Comparison of ENCODE assay signal across 8 cellular contexts in genomic region chr15:73992594-73992898, GRCh38. TPM values are rescaled to one million over a fixed set of nuclear protein-coding genes. Genes with fewer than 3 reads are reported as not detected.
DNase-seq lines count a peak whose midpoint lies in the region; ATAC-seq and TF ChIP-seq lines count a peak whose summit lies in the region.

No MANE protein-coding gene starts in this region.

- TF ChIP-seq CTCF in GM12864 (IDR thresholded peaks at IDR 0.05; ENCODE audit: low read depth, low read length, missing control alignments) = no peak
- TF ChIP-seq CTCF in epithelial cell of proximal tubule (conservative IDR thresholded peaks at IDR 0.05; ENCODE audit: low read depth, low read length) = no peak
- no peak for TF ChIP-seq CTCF in psoas muscle (IDR thresholded peaks at IDR 0.05)

- H3K9me3 ChIP-seq in SJCRH30 (replicated peaks) = no peaks in the 10 kb centered on the region
- H3K9me3 ChIP-seq in psoas muscle = no peaks in the 10 kb centered on the region

- peak overlapping the region; percentile 17; the same call in 1 of the 2 replicates for H3K4me3 ChIP-seq in GM12864 (ENCODE audit: low read depth, low read length)
- H3K4me3 ChIP-seq in SJCRH30 = peak overlapping the region; percentile 74
- peak overlapping the region; percentile 20 for H3K4me3 ChIP-seq in epithelial cell of proximal tubule (ENCODE audit: low read depth, low read length)
- peak overlapping the region; percentile 97 for H3K4me3 ChIP-seq in psoas muscle

- intact Hi-C loops in psoas muscle (cut with DNase I) = no loop called here

- ATAC-seq in psoas muscle = no peak
- ATAC-seq in HG03108 (IDR thresholded peaks at IDR 0.05; ENCODE audit: unreplicated experiment) = no peak

- WGBS in psoas muscle, 3 donors = 79 to 84% (median 82%) methylated on average over 5 of the region's 5 CpGs

- H3K36me3 ChIP-seq in SJCRH30 (no peaks in the 10 kb centered on the region), psoas muscle (ENCODE audit: insufficient read depth in 1 of 2, low read depth in 1 of 2) (peaks cover 0 to 20% of the 10 kb centered on the region in 2 donors)

- DNase-seq in GM12864 (ENCODE audit: low read depth) (no peak), SJCRH30 (no peak), epithelial cell of proximal tubule (ENCODE audit: low read depth) (no peak), psoas muscle (no peak), NCI-H446 treated with DMSO at 0.1 percent for 48 hours (lab: John Stamatoyannopoulos, UW) (no peak), germinal center (ENCODE audit: low spot score) (no peak), GM03348 (ENCODE audit: low spot score) (no peak)

- no peak overlapping the region for H3K27ac ChIP-seq in SJCRH30
- H3K27ac ChIP-seq in psoas muscle = peak overlapping the region; percentile 91

- H3K4me1 ChIP-seq in SJCRH30 (peaks cover 28% of the 10 kb centered on the region), psoas muscle (peaks cover 50% of the 10 kb centered on the region)

- H3K27me3 ChIP-seq in SJCRH30 = no peaks in the 10 kb centered on the region
- no peaks in the 10 kb centered on the region for H3K27me3 ChIP-seq in psoas muscle (ENCODE audit: insufficient read depth in 3 of 3, low read length in 2 of 3)

RNA-seq across cellular contexts. Expression of gene STOML1, which starts 0.5 kb away (rescaled TPM):
- total RNA-seq in SJCRH30 (2014; rRNA removed; shearing (Covaris generic)) = 3.0 and 5.1 TPM in 2 replicates
- 13.5 and 26.4 TPM in 2 replicates for total RNA-seq in epithelial cell of proximal tubule
- 10 to 100 TPM; 18.3 to 26.2 (median 22.7) TPM for total RNA-seq in psoas muscle
- 10 to 100 TPM; 22.0 to 34.4 (median 33.0) TPM for polyA plus RNA-seq in psoas muscle

RNA-seq across cellular contexts. Expression of gene PML, which starts 2.0 kb away (rescaled TPM):
- 9.8 and 11.7 TPM in 2 replicates for total RNA-seq in SJCRH30 (2014; rRNA removed; shearing (Covaris generic))
- total RNA-seq in epithelial cell of proximal tubule = 74.8 and 78.9 TPM in 2 replicates
- total RNA-seq in psoas muscle = 10 to 100 TPM; 15.0 to 22.6 (median 15.6) TPM
- 10 to 100 TPM in 1 of 3 donors, 1 to 10 TPM in 2; 6.7 to 10.2 (median 7.5) TPM for polyA plus RNA-seq in psoas muscle

Comparison
In these comparisons a context has a peak if more than half of its experiments do, and no peak if none do; other contexts are left out.
1. H3K4me3 ChIP-seq: peak in every context shown above with its lines; median percentile 97 in psoas muscle; 74 in SJCRH30; 20 in epithelial cell of proximal tubule; 17 in GM12864.